8 cellular contexts compared by ENCODE assay signal in genomic region chr1:174022080-174022975, GRCh38. TPM values are rescaled to one million over a fixed set of nuclear protein-coding genes. Genes with fewer than 3 reads are reported as not detected.
DNase-seq lines count a peak whose midpoint lies in the region; ATAC-seq and TF ChIP-seq lines count a peak whose summit lies in the region.

TSS of gene RC3H1 (minus strand) at chr1:174022357. CDS start at chr1:173992985, 29,372 bp downstream.

- peak within 1 kb of the TSS; percentile 85 to 90 for H3K27ac ChIP-seq in right atrium auricular region
- H3K27ac ChIP-seq in rectal smooth muscle tissue (ENCODE audit: low read depth, low read length): peak within 1 kb of the TSS; percentile 97
- H3K27ac ChIP-seq in vagina: peak within 1 kb of the TSS; percentile 93

- H3K9me3 Mint-ChIP-seq in T-helper 2 cell treated with Interferon-gamma antibody and Interleukin-4, amounts not matched to agents 5 μg/mL and 100 μg/mL, for 36 hours: no peaks in the 10 kb centered on the region

- intact Hi-C loops in vagina (cut with DNase I): no loop called here

- H3K9ac ChIP-seq in rectal smooth muscle tissue (ENCODE audit: low read length): peak within 1 kb of the TSS; percentile 94

- TF ChIP-seq POLR2A in vagina (IDR thresholded peaks at IDR 0.05): peak in 1 of 2 donors; percentile 92

- H3K27me3 ChIP-seq in right atrium auricular region (no peaks in the 10 kb centered on the region), rectal smooth muscle tissue (ENCODE audit: control insufficient read depth, insufficient read depth, low read length) (no peaks in the 10 kb centered on the region), vagina (no peaks in the 10 kb centered on the region)

- H3K4me3 Mint-ChIP-seq in T-helper 2 cell treated with Interferon-gamma antibody and Interleukin-4, amounts not matched to agents 5 μg/mL and 100 μg/mL, for 36 hours: peak within 1 kb of the TSS; percentile 97

- H3K27ac Mint-ChIP-seq in T-helper 2 cell treated with Interferon-gamma antibody and Interleukin-4, amounts not matched to agents 5 μg/mL and 100 μg/mL, for 36 hours: peak within 1 kb of the TSS; percentile 95

- TF ChIP-seq CTCF in right atrium auricular region (IDR thresholded peaks at IDR 0.05) (no peak), vagina (IDR thresholded peaks at IDR 0.05) (no peak)

- peaks cover 20% of the 10 kb centered on the region for H3K36me3 Mint-ChIP-seq in T-helper 2 cell treated with Interferon-gamma antibody and Interleukin-4, amounts not matched to agents 5 μg/mL and 100 μg/mL, for 36 hours (ENCODE audit: low read depth)

- no peaks in the 10 kb centered on the region for H3K27me3 Mint-ChIP-seq in T-helper 2 cell treated with Interferon-gamma antibody and Interleukin-4, amounts not matched to agents 5 μg/mL and 100 μg/mL, for 36 hours (ENCODE audit: low read depth)

- H3K36me3 ChIP-seq in right atrium auricular region (no peaks in the 10 kb centered on the region), rectal smooth muscle tissue (ENCODE audit: control insufficient read depth, insufficient read depth, low read length) (peaks cover 2% of the 10 kb centered on the region), vagina (no peaks in the 10 kb centered on the region)

- H3K4me1 Mint-ChIP-seq in T-helper 2 cell treated with Interferon-gamma antibody and Interleukin-4, amounts not matched to agents 5 μg/mL and 100 μg/mL, for 36 hours (ENCODE audit: low read depth): peaks cover 28% of the 10 kb centered on the region

- H3K9me3 ChIP-seq in right atrium auricular region: no peaks in the 10 kb centered on the region
- H3K9me3 ChIP-seq in vagina: no peaks in the 10 kb centered on the region

- H3K4me3 ChIP-seq in right atrium auricular region (peak within 1 kb of the TSS; percentile 92 to 94), rectal smooth muscle tissue (ENCODE audit: low read length) (peak within 1 kb of the TSS; percentile 86), vagina (peak within 1 kb of the TSS; percentile 75 to 83)

- peak; percentile 82 to 91 for DNase-seq in NCI-H187 (lab: John Stamatoyannopoulos, UW)
- peak; percentile 84 for DNase-seq in T-helper 2 cell treated with Interferon-gamma antibody and Interleukin-4, amounts not matched to agents 5 μg/mL and 100 μg/mL, for 36 hours (ENCODE audit: low spot score)
- peak in 57 of 58 donors; percentile 39 to 95 (median 89) for DNase-seq in anterior cingulate cortex (lab: John Stamatoyannopoulos, UW)
- DNase-seq in right atrium auricular region (ENCODE audit: low spot score): peak; percentile 84
- DNase-seq in vagina (ENCODE audit: extremely low spot score in 2 of 2): peak in 1 of 2 donors; percentile 94

- H3K4me1 ChIP-seq in right atrium auricular region (peaks cover 0 to 44% of the 10 kb centered on the region in 2 donors), rectal smooth muscle tissue (ENCODE audit: control insufficient read depth, insufficient read depth, low read length) (peaks cover 21% of the 10 kb centered on the region), vagina (peaks cover 46% of the 10 kb centered on the region)

- ATAC-seq in GM18499 (IDR thresholded peaks at IDR 0.05; ENCODE audit: insufficient read depth, unreplicated experiment): peak; percentile 49
- peak; percentile 76 for ATAC-seq in HG02884 (IDR thresholded peaks at IDR 0.05; ENCODE audit: unreplicated experiment)

RNA-seq across cellular contexts. Expression of gene RC3H1, which starts in this region (rescaled TPM):
- total RNA-seq in right atrium auricular region (10 to 100 TPM; 14.6 to 15.6 TPM), vagina (25.3 TPM)
